7 cellular contexts compared by ENCODE assay signal in genomic region chr17:41105347-41105746, GRCh38. TPM values are rescaled to one million over a fixed set of nuclear protein-coding genes. Genes with fewer than 3 reads are reported as not detected.
"Had no signal": no experiment of that assay in that cellular context is flagged by ENCODE, and none has a peak within 500 bp of the region (broad histone marks: within the 10 kb centered on the region; RNA-seq: fewer than 3 reads in every experiment).

TSS of gene KRTAP4-9 (plus strand) at chr17:41105389. CDS start at chr17:41105389, 0 bp downstream.

RNA-seq across cellular contexts. Expression of gene KRTAP4-9, which starts in this region (rescaled TPM):
- total RNA-seq: activated CD8-positive, alpha-beta T cell treated with anti-CD3 and anti-CD28 coated beads, Interleukin-2, amount 10 ng/mL, durations not matched to agents 7 days and 5 days; activated naive CD8-positive, alpha-beta T cell treated with anti-CD3 and anti-CD28 coated beads, Interleukin-2, amount 10 ng/mL, durations not matched to agents 7 days and 5 days; aorta; body of pancreas; bronchial epithelial cell; Right ventricle myocardium inferior; RPMI7951 had no signal
